Comparison of ENCODE assay signal across 33 cellular contexts in genomic region chr7:111832159-111832558, GRCh38.
"Had no signal": no experiment of that assay in that cellular context is flagged by ENCODE, and none has a peak within 500 bp of the region (broad histone marks: within the 10 kb centered on the region; RNA-seq: fewer than 3 reads in every experiment).

No MANE protein-coding gene starts in this region.

- ATAC-seq: activated CD8-positive, alpha-beta memory T cell treated with anti-CD3 and anti-CD28 coated beads, Interleukin-2, amount 10 ng/mL, durations not matched to agents 7 days and 5 days; activated naive CD8-positive, alpha-beta T cell treated with anti-CD3 and anti-CD28 coated beads, Interleukin-2, amount 50 U/mL, for 24 hours; PC-3; SK-N-SH treated with all-trans-retinoic acid at 6 μM for 48 hours had no signal

- DNase-seq: activated B cell treated with CpG ODN at 0.5 μM for 24 hours; activated CD4-positive, alpha-beta memory T cell treated with anti-CD3 and anti-CD28 coated beads, Interleukin-2, amount 10 ng/mL, durations not matched to agents 7 days and 5 days; activated CD4-positive, alpha-beta T cell treated with anti-CD3 and anti-CD28 coated beads for 48 hours; activated CD4-positive, CD25-positive, alpha-beta regulatory T cell treated with anti-CD3 and anti-CD28 coated beads, Interleukin-2, amount 50 U/mL, for 72 hours; activated CD8-positive, alpha-beta memory T cell treated with anti-CD3 and anti-CD28 coated beads for 24 hours; activated CD8-positive, alpha-beta memory T cell treated with anti-CD3 and anti-CD28 coated beads, Interleukin-2, amount 10 ng/mL, durations not matched to agents 7 days and 5 days; activated CD8-positive, alpha-beta memory T cell treated with anti-CD3 and anti-CD28 coated beads, Interleukin-2, amount 50 U/mL, for 48 hours; activated effector memory CD4-positive, alpha-beta T cell treated with Interleukin-2 at 50 U/mL for 16 hours; activated naive CD4-positive, alpha-beta T cell treated with anti-CD3 and anti-CD28 coated beads, Interleukin-2, amount 10 ng/mL, durations not matched to agents 7 days and 5 days; activated naive CD8-positive, alpha-beta T cell treated with anti-CD3 and anti-CD28 coated beads, Interleukin-2, amount 50 U/mL, for 24 hours; activated T-cell treated with anti-CD3 and anti-CD28 coated beads, Interleukin-2, amount 50 U/mL, for 48 hours; amniotic stem cell; aorta; brain microvascular endothelial cell; Karpas-422; KBM-7; NCI-H1105; NCI-H1417 treated with DMSO at 0.1 percent for 48 hours; NCI-H1930; NCI-H2081 treated with DMSO at 0.1 percent for 48 hours; NCI-H345; NCI-H524 treated with DMSO at 0.1 percent for 48 hours; PC-3; Peyer's patch; RPMI8226; SHP77 treated with DMSO at 0.1 percent for 48 hours; T-helper 1 cell; T-helper 2 cell; T-helper 9 cell had no signal

- H3K9me3 ChIP-seq: Peyer's patch, SJSA1 had no signal

- H3K36me3 ChIP-seq: brain microvascular endothelial cell, cardiac muscle cell, Peyer's patch, SJSA1 had no signal

- H3K4me3 ChIP-seq: cardiac muscle cell, Peyer's patch, SJSA1 had no signal

- H3K4me1 ChIP-seq: Peyer's patch, SJSA1 had no signal

- H3K27me3 ChIP-seq: brain microvascular endothelial cell, cardiac muscle cell, Peyer's patch, SJSA1 had no signal

- H3K27ac ChIP-seq: brain microvascular endothelial cell, cardiac muscle cell, Peyer's patch, SJSA1, VCaP had no signal
